ENCODE assay signal across 8 cellular contexts in the genomic region with DNA sequence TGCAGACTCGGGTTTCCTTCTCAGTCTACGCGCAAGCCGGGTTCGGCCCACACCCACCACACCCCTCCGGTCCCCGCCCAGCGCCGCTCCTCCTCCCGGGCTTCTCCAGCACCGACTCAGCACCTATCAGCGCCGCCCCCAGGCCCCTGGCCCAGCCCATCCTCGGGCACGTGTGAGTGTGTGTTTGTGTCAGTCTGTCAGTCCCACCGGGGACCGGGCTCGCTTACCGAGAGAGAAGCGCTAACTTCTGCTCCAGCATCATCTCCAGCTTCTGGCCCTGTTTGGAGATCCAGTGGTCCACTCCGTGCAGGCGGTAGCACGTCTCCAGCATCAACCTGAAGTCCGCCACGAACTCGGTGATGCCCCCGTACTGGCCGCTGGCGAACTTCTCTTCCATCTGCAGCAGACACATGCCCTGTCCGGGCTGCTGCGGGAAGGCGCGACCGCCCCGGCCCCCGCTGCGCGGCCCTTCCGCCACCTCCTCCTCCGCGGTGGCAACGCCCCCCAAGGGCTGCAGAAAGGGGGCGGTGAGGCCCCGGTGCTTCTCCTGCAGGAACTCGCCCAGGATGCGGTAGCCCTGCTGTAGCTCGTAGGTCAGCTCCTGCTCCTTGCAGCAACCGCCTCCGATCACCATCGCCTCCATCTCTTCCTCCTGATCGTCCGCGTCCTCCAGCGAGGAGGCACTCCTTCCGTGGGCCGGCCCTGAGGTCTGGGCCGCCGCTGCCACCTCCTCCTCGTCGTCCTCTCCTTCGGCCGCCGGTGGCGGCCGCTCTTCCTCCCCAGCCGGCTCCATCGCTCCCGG. TPM values are rescaled to one million over a fixed set of nuclear protein-coding genes. Genes with fewer than 3 reads are reported as not detected.
A peak's percentile ranks its signal among the peaks of the same experiment; 100 is the strongest.
DNase-seq lines count a peak whose midpoint lies in the region; ATAC-seq and TF ChIP-seq lines count a peak whose summit lies in the region.

No MANE protein-coding gene starts in this region.

- peak; percentile 69 for ATAC-seq in GM21381 (IDR thresholded peaks at IDR 0.05; ENCODE audit: unreplicated experiment)

- no peaks in the 10 kb centered on the region for H3K9me3 Mint-ChIP-seq in mesothelial cell of epicardium

- peak overlapping the region; percentile 95 for H3K27ac Mint-ChIP-seq in mesothelial cell of epicardium

- no peaks in the 10 kb centered on the region for H3K36me3 ChIP-seq in endocrine pancreas (ENCODE audit: control insufficient read depth, insufficient read depth, low read length)

- peaks cover 26% of the 10 kb centered on the region for H3K4me1 ChIP-seq in endocrine pancreas (ENCODE audit: control insufficient read depth, insufficient read depth, low read length)

- peaks cover 39% of the 10 kb centered on the region for H3K4me1 Mint-ChIP-seq in mesothelial cell of epicardium

- H3K4me3 ChIP-seq in endocrine pancreas (ENCODE audit: control insufficient read depth, insufficient read depth, low read length): peak overlapping the region; percentile 87

- no peaks in the 10 kb centered on the region for H3K9me3 ChIP-seq in endocrine pancreas (ENCODE audit: control insufficient read depth, low read length)

- no peak for TF ChIP-seq CTCF in mesothelial cell of epicardium (IDR thresholded peaks at IDR 0.05; ENCODE audit: unreplicated experiment)

- DNase-seq in COLO829 (ENCODE audit: low spot score) (peak; percentile 26), HT1080 (ENCODE audit: low read depth) (peak; percentile 93), NOMO-1 treated with dmso at 0.1 percent for 144 hours (lab: John Stamatoyannopoulos, UW; ENCODE audit: unreplicated experiment) (peak; percentile 53), mesothelial cell of epicardium (ENCODE audit: low spot score in 2 of 2, unreplicated experiment in 2 of 2) (peak; percentile 68 to 84)
- DNase-seq in activated CD8-positive, alpha-beta memory T cell treated with anti-CD3 and anti-CD28 coated beads, Interleukin-2, amount 50 U/mL, for 1 hour (ENCODE audit: extremely low read depth): peak; percentile 87
- peak; percentile 83 for DNase-seq in stimulated activated CD8-positive, alpha-beta memory T cell treated with anti-CD3 and anti-CD28 coated beads, Interleukin-15, amount 100 ng/mL, for 24 hours (ENCODE audit: low read depth)

- no peaks in the 10 kb centered on the region for H3K27me3 Mint-ChIP-seq in mesothelial cell of epicardium (ENCODE audit: low read depth)

- peaks cover 6% of the 10 kb centered on the region for H3K36me3 Mint-ChIP-seq in mesothelial cell of epicardium

- H3K4me3 Mint-ChIP-seq in mesothelial cell of epicardium: peak overlapping the region; percentile 81

- H3K27me3 ChIP-seq in endocrine pancreas (ENCODE audit: control insufficient read depth, insufficient read depth, low read length): no peaks in the 10 kb centered on the region

- H3K9ac ChIP-seq in endocrine pancreas (ENCODE audit: control insufficient read depth, insufficient read depth, low read length): peak overlapping the region; percentile 58

RNA-seq across cellular contexts. Expression of a gene that starts 8.3 kb away (rescaled TPM):
- total RNA-seq in HT1080 (2014; rRNA removed; shearing (Covaris generic)): 29.9 and 31.6 TPM in 2 replicates
- polyA plus RNA-seq in HT1080 (2015; cell fraction: cytosol; rRNA removed): 16.6 and 22.2 TPM in 2 replicates
- polyA plus RNA-seq in HT1080 (2015; cell fraction: nucleus; rRNA removed): 35.0 and 48.7 TPM in 2 replicates
- 20.5 to 22.0 TPM (median 20.5 TPM) in 3 replicates for total RNA-seq in mesothelial cell of epicardium

Comparison
In these comparisons a context has a peak if more than half of its experiments do, and no peak if none do; other contexts are left out.
1. Peak in every context shown above with its lines: DNase-seq, ATAC-seq and H3K4me3 ChIP-seq.
2. DNase-seq: peak in every context shown above with its lines; median percentile 93 in HT1080; 87 in activated CD8-positive, alpha-beta memory T cell treated with anti-CD3 and anti-CD28 coated beads, Interleukin-2, amount 50 U/mL, for 1 hour; 83 in stimulated activated CD8-positive, alpha-beta memory T cell treated with anti-CD3 and anti-CD28 coated beads, Interleukin-15, amount 100 ng/mL, for 24 hours; 76 in mesothelial cell of epicardium; 53 in NOMO-1 treated with dmso at 0.1 percent for 144 hours; 26 in COLO829.